In genomic region chr17:6408271-6408670, GRCh38 we compare ENCODE assay signal across 21 cellular contexts. TPM values are rescaled to one million over a fixed set of nuclear protein-coding genes. Genes with fewer than 3 reads are reported as not detected.
A peak's percentile ranks its signal among the peaks of the same experiment; 100 is the strongest.
DNase-seq lines count a peak whose midpoint lies in the region; ATAC-seq, FAIRE-seq and TF ChIP-seq lines count a peak whose summit lies in the region.
"Had no signal": no experiment of that assay in that cellular context is flagged by ENCODE, and none has a peak within 500 bp of the region (broad histone marks: within the 10 kb centered on the region; RNA-seq: fewer than 3 reads in every experiment).

No MANE protein-coding gene starts in this region.

- peaks cover 14% of the 10 kb centered on the region for H3K27me3 Mint-ChIP-seq in neural progenitor cell (ENCODE audit: insufficient read depth, low read depth)
- H3K27me3 Mint-ChIP-seq in activated T-helper 1 cell treated with anti-CD3 and anti-CD28 coated beads, Interleukin-12 subunit alpha, Interleukin-12 subunit beta, Interleukin-2, Interleukin-4 antibody, amounts not matched to agents 30 ng/mL and 10 ng/mL and 1 ng/mL, durations not matched to agents 14 hours and 24 hours and 36 hours (ENCODE audit: insufficient read depth), result peaks cover 14% of the 10 kb centered on the region

- peak overlapping the region; percentile 78 for H3K27ac Mint-ChIP-seq in neural progenitor cell
- no peak overlapping the region for H3K27ac Mint-ChIP-seq in activated T-helper 1 cell treated with anti-CD3 and anti-CD28 coated beads, Interleukin-12 subunit alpha, Interleukin-12 subunit beta, Interleukin-2, Interleukin-4 antibody, amounts not matched to agents 30 ng/mL and 10 ng/mL and 1 ng/mL, durations not matched to agents 14 hours and 24 hours and 36 hours
- H3K27ac Mint-ChIP-seq: CD4-positive, alpha-beta T cell had no signal

- H3K9ac ChIP-seq in endothelial cell of umbilical vein (replicated peaks; ENCODE audit: extremely low read depth, insufficient read depth, low read length), result no peak overlapping the region
- H3K9ac ChIP-seq in neural progenitor cell, result no peak overlapping the region

- CTCF ChIA-PET in endothelial cell of umbilical vein (lab: Charles Lee), result interaction anchor here (1.5 kb wide), 1 partner anchor 614 kb away, joined by 3 read pairs; no protein-coding TSS in a partner anchor

- POLR2A ChIA-PET in endothelial cell of umbilical vein (lab: Charles Lee), result no interaction called here

- dilution Hi-C loops in endothelial cell of umbilical vein (cut with MboI; ENCODE audit: extremely low pct_ligation_motif_present, low sequenced_read_pairs), result no loop called here

- DNase-seq in NCI-H1694 treated with DMSO at 0.1 percent for 48 hours (lab: John Stamatoyannopoulos, UW) (peak; percentile 15), NCI-H1694 (lab: John Stamatoyannopoulos, UW) (no peak), endothelial cell of umbilical vein (ENCODE audit: low read depth, low spot score) (no peak), neural progenitor cell (ENCODE audit: low spot score) (peak; percentile 39), Right ventricle myocardium superior (no peak)
- no peak for DNase-seq in activated T-helper 1 cell treated with anti-CD3 and anti-CD28 coated beads, Interleukin-12 subunit alpha, Interleukin-12 subunit beta, Interleukin-2, Interleukin-4 antibody, amounts not matched to agents 30 ng/mL and 10 ng/mL and 1 ng/mL, durations not matched to agents 14 hours and 24 hours and 36 hours (ENCODE audit: low spot score)
- DNase-seq: AML-193; Caco-2; CD4-positive, alpha-beta T cell had no signal

- no peaks in the 10 kb centered on the region for H3K36me3 Mint-ChIP-seq in neural progenitor cell
- H3K36me3 Mint-ChIP-seq in activated T-helper 1 cell treated with anti-CD3 and anti-CD28 coated beads, Interleukin-12 subunit alpha, Interleukin-12 subunit beta, Interleukin-2, Interleukin-4 antibody, amounts not matched to agents 30 ng/mL and 10 ng/mL and 1 ng/mL, durations not matched to agents 14 hours and 24 hours and 36 hours (ENCODE audit: low read depth), result no peaks in the 10 kb centered on the region

- H4K20me1 ChIP-seq in endothelial cell of umbilical vein (replicated peaks; ENCODE audit: control insufficient read depth, extremely low read depth, insufficient read depth, low read length), result no peaks in the 10 kb centered on the region
- H4K20me1 ChIP-seq in neural progenitor cell (ENCODE audit: low read depth), result no peaks in the 10 kb centered on the region

- ATAC-seq in Right ventricle myocardium superior (ENCODE audit: poor library complexity) (no peak), HG02759 (IDR thresholded peaks at IDR 0.05; ENCODE audit: unreplicated experiment) (no peak)
- ATAC-seq: A549, HepG2 had no signal

- H3K36me3 ChIP-seq in endothelial cell of umbilical vein (ENCODE audit: control insufficient read depth in 2 of 2, extremely low read depth in 1 of 2, insufficient read depth in 2 of 2, low read length in 2 of 2) (no peaks in the 10 kb centered on the region), neural progenitor cell (no peaks in the 10 kb centered on the region)
- H3K36me3 ChIP-seq: HAP-1 had no signal

- no peak overlapping the region for H3K27ac ChIP-seq in endothelial cell of umbilical vein (ENCODE audit: insufficient read depth, low read depth, low read length)
- H3K27ac ChIP-seq in neural progenitor cell, result peak overlapping the region; percentile 72
- H3K27ac ChIP-seq: 22Rv1, A549, C4-2B had no signal

- no peak overlapping the region for H2AFZ ChIP-seq in endothelial cell of umbilical vein (ENCODE audit: low read depth, low read length)
- H2AFZ ChIP-seq in neural progenitor cell (replicated peaks), result no peak overlapping the region

- H3F3A ChIP-seq in neural progenitor cell (ENCODE audit: low read depth), result peaks cover 15% of the 10 kb centered on the region

- BruUV-seq in endothelial cell of umbilical vein (replicated peaks; lab: Mats Ljungman, UMichigan), result no TSS peak

- FAIRE-seq in endothelial cell of umbilical vein (lab: Jason Lieb, UNC), result peak; percentile 55
- FAIRE-seq: D721Med, G401.6, GM12891, GM19239, HepG2 had no signal

- no peaks in the 10 kb centered on the region for H3K9me3 Mint-ChIP-seq in neural progenitor cell
- no peaks in the 10 kb centered on the region for H3K9me3 Mint-ChIP-seq in activated T-helper 1 cell treated with anti-CD3 and anti-CD28 coated beads, Interleukin-12 subunit alpha, Interleukin-12 subunit beta, Interleukin-2, Interleukin-4 antibody, amounts not matched to agents 30 ng/mL and 10 ng/mL and 1 ng/mL, durations not matched to agents 14 hours and 24 hours and 36 hours
- H3K9me3 Mint-ChIP-seq: CD4-positive, alpha-beta T cell had no signal

- H3K79me2 ChIP-seq in endothelial cell of umbilical vein (ENCODE audit: control insufficient read depth, insufficient read depth, low read length) (no peaks in the 10 kb centered on the region), neural progenitor cell (ENCODE audit: low read depth) (no peaks in the 10 kb centered on the region)

- TF ChIP-seq CTCF in endothelial cell of umbilical vein (IDR thresholded peaks at IDR 0.05; ENCODE audit: extremely low read depth in 1 of 2, insufficient read depth in 1 of 2, low read depth in 1 of 2, low read length in 2 of 2), result no peak
- no peak for TF ChIP-seq CTCF in neural progenitor cell (IDR thresholded peaks at IDR 0.05)

- peaks cover 23% of the 10 kb centered on the region for H3K4me1 Mint-ChIP-seq in neural progenitor cell
- H3K4me1 Mint-ChIP-seq in activated T-helper 1 cell treated with anti-CD3 and anti-CD28 coated beads, Interleukin-12 subunit alpha, Interleukin-12 subunit beta, Interleukin-2, Interleukin-4 antibody, amounts not matched to agents 30 ng/mL and 10 ng/mL and 1 ng/mL, durations not matched to agents 14 hours and 24 hours and 36 hours (ENCODE audit: low read depth), result no peaks in the 10 kb centered on the region

- intact Hi-C loops in endothelial cell of umbilical vein (cut with micrococcal nuclease), result no loop called here
- intact Hi-C loops in Right ventricle myocardium superior (cut with DNase I), result no loop called here
- intact Hi-C loops in activated T-helper 1 cell treated with anti-CD3 and anti-CD28 coated beads, Interleukin-12 subunit alpha, Interleukin-12 subunit beta, Interleukin-2, Interleukin-4 antibody, amounts not matched to agents 30 ng/mL and 10 ng/mL and 1 ng/mL, durations not matched to agents 14 hours and 24 hours and 36 hours (cut with micrococcal nuclease), result no loop called here

- H3K4me2 ChIP-seq in endothelial cell of umbilical vein (ENCODE audit: insufficient read depth, low read length), result no peak overlapping the region
- peak overlapping the region; percentile 47 for H3K4me2 ChIP-seq in neural progenitor cell
- H3K4me2 ChIP-seq: A549 had no signal

- no peaks in the 10 kb centered on the region for H3K9me1 ChIP-seq in endothelial cell of umbilical vein (replicated peaks; ENCODE audit: control insufficient read depth, extremely low read depth, insufficient read depth, low read length)

- H3K4me3 ChIP-seq in endothelial cell of umbilical vein (replicated peaks in 1 of 3; ENCODE audit: insufficient read depth in 1 of 3, low read depth in 1 of 3, low read length in 3 of 3) (no peak overlapping the region), neural progenitor cell (no peak overlapping the region)
- H3K4me3 ChIP-seq: A549, HAP-1 had no signal

- H3K9me3 ChIP-seq in endothelial cell of umbilical vein (replicated peaks; ENCODE audit: control insufficient read depth, insufficient read depth, low read length), result no peaks in the 10 kb centered on the region
- H3K9me3 ChIP-seq in neural progenitor cell (ENCODE audit: low read depth), result no peaks in the 10 kb centered on the region
- H3K9me3 ChIP-seq: A549, Caco-2, HAP-1 had no signal

- H3K4me1 ChIP-seq in endothelial cell of umbilical vein (ENCODE audit: control insufficient read depth, extremely low read depth, insufficient read depth, low read length) (no peaks in the 10 kb centered on the region), neural progenitor cell (peaks cover 13% of the 10 kb centered on the region)
- H3K4me1 ChIP-seq: A549, Caco-2, HAP-1 had no signal

- no peak overlapping the region for H3K4me3 Mint-ChIP-seq in neural progenitor cell
- no peak overlapping the region for H3K4me3 Mint-ChIP-seq in activated T-helper 1 cell treated with anti-CD3 and anti-CD28 coated beads, Interleukin-12 subunit alpha, Interleukin-12 subunit beta, Interleukin-2, Interleukin-4 antibody, amounts not matched to agents 30 ng/mL and 10 ng/mL and 1 ng/mL, durations not matched to agents 14 hours and 24 hours and 36 hours
- H3K4me3 Mint-ChIP-seq: CD4-positive, alpha-beta T cell had no signal

- H3K27me3 ChIP-seq in endothelial cell of umbilical vein (ENCODE audit: control insufficient read depth in 2 of 2, insufficient read depth in 2 of 2, low read length in 2 of 2) (peaks cover 4 to 9% of the 10 kb centered on the region in 2 experiments), neural progenitor cell (no peaks in the 10 kb centered on the region)

- TF ChIP-seq POLR2A in endothelial cell of umbilical vein (IDR thresholded peaks at IDR 0.05; ENCODE audit: low read depth, low read length), result no peak

RNA-seq across cellular contexts. Expression of gene AIPL1, which starts 26.6 kb away (rescaled TPM):
- not detected in 2 replicates for total RNA-seq in endothelial cell of umbilical vein
- polyA plus RNA-seq in endothelial cell of umbilical vein, result not detected in 2 replicates
- polyA plus RNA-seq in endothelial cell of umbilical vein (2011; cell fraction: cytosol; rRNA removed), result not detected in 2 replicates
- not detected in 2 replicates for polyA plus RNA-seq in endothelial cell of umbilical vein (2011; cell fraction: nucleus; rRNA removed)
- not detected in 2 replicates for polyA plus RNA-seq in endothelial cell of umbilical vein (2012)
- polyA minus RNA-seq in endothelial cell of umbilical vein, result not detected in 2 replicates
- polyA minus RNA-seq in endothelial cell of umbilical vein (2011; cell fraction: cytosol; rRNA and poly(A)+ RNA removed), result not detected
- polyA minus RNA-seq in endothelial cell of umbilical vein (2011; cell fraction: nucleus; rRNA and poly(A)+ RNA removed), result not detected in 2 replicates
- 0.37 and 2.3 TPM in 2 replicates for total RNA-seq in neural progenitor cell (ENCODE audit: low replicate concordance)
- total RNA-seq in Right ventricle myocardium superior, result not detected
- total RNA-seq in activated T-helper 1 cell treated with anti-CD3 and anti-CD28 coated beads, Interleukin-12 subunit alpha, Interleukin-12 subunit beta, Interleukin-2, Interleukin-4 antibody, amounts not matched to agents 30 ng/mL and 10 ng/mL and 1 ng/mL, durations not matched to agents 14 hours and 24 hours and 36 hours, result not detected in 2 replicates
- total RNA-seq: Caco-2; CD4-positive, alpha-beta T cell; H4; HepG2 had no signal
- polyA plus RNA-seq: A549, BJ, HepG2 had no signal

RNA-seq across cellular contexts. Expression of gene PIMREG, which starts 36.0 kb away (rescaled TPM):
- total RNA-seq in endothelial cell of umbilical vein, result 35.3 and 37.7 TPM in 2 replicates
- polyA plus RNA-seq in endothelial cell of umbilical vein, result 26.3 and 28.3 TPM in 2 replicates
- polyA plus RNA-seq in endothelial cell of umbilical vein (2011; cell fraction: cytosol; rRNA removed), result 28.1 and 32.9 TPM in 2 replicates
- polyA plus RNA-seq in endothelial cell of umbilical vein (2011; cell fraction: nucleus; rRNA removed), result 18.5 and 20.6 TPM in 2 replicates
- polyA plus RNA-seq in endothelial cell of umbilical vein (2012), result 9.5 and 15.1 TPM in 2 replicates
- polyA minus RNA-seq in endothelial cell of umbilical vein, result 8.7 and 9.1 TPM in 2 replicates
- polyA minus RNA-seq in endothelial cell of umbilical vein (2011; cell fraction: cytosol; rRNA and poly(A)+ RNA removed), result 12.7 TPM
- 4.6 and 5.4 TPM in 2 replicates for polyA minus RNA-seq in endothelial cell of umbilical vein (2011; cell fraction: nucleus; rRNA and poly(A)+ RNA removed)
- 71.3 and 151 TPM in 2 replicates for total RNA-seq in neural progenitor cell (ENCODE audit: low replicate concordance)
- 0.59 TPM for total RNA-seq in Right ventricle myocardium superior
- 6.8 and 8.0 TPM in 2 replicates for total RNA-seq in activated T-helper 1 cell treated with anti-CD3 and anti-CD28 coated beads, Interleukin-12 subunit alpha, Interleukin-12 subunit beta, Interleukin-2, Interleukin-4 antibody, amounts not matched to agents 30 ng/mL and 10 ng/mL and 1 ng/mL, durations not matched to agents 14 hours and 24 hours and 36 hours
- total RNA-seq: CD4-positive, alpha-beta T cell had no signal

Comparison
In these comparisons a context has a peak if more than half of its experiments do, and no peak if none do; other contexts are left out.
1. DNase-seq: peak in NCI-H1694 treated with DMSO at 0.1 percent for 48 hours (single experiment) and neural progenitor cell (single experiment); none in NCI-H1694 (single experiment), endothelial cell of umbilical vein (single experiment), Right ventricle myocardium superior (single experiment) and activated T-helper 1 cell treated with anti-CD3 and anti-CD28 coated beads, Interleukin-12 subunit alpha, Interleukin-12 subunit beta, Interleukin-2, Interleukin-4 antibody, amounts not matched to agents 30 ng/mL and 10 ng/mL and 1 ng/mL, durations not matched to agents 14 hours and 24 hours and 36 hours (single experiment).